Comparison of ENCODE assay signal across 20 cellular contexts in the genomic region with DNA sequence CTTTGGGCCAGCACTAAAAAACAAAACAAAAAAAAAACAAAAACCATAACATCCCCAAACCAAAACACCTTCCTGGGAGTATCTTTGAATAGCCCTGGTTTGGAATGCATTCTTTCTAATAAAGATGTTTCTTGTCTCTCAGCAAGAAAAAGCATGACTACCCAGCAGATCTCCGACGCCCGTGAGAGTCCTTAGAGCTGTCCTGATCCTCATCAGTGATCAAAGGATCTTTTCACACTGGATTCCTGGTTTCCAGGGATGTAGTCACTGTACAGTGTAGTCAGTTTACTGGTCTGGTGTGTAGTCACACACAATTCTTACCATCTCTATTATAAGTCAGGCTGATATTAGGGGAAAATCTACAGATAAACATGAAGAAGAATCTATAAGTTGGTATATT.
DNase-seq lines count a peak whose midpoint lies in the region; ATAC-seq and TF ChIP-seq lines count a peak whose summit lies in the region.
"Had no signal": no experiment of that assay in that cellular context is flagged by ENCODE, and none has a peak within 500 bp of the region (broad histone marks: within the 10 kb centered on the region; RNA-seq: fewer than 3 reads in every experiment).

No MANE protein-coding gene starts in this region.

- H3K4me1 Mint-ChIP-seq in brain: peaks cover 51% of the 10 kb centered on the region
- H3K4me1 Mint-ChIP-seq in nephron: peaks cover 28% of the 10 kb centered on the region
- H3K4me1 Mint-ChIP-seq: CD8-positive, alpha-beta memory T cell had no signal

- H3K27me3 Mint-ChIP-seq in brain (peaks cover 30% of the 10 kb centered on the region), nephron (ENCODE audit: low read depth) (no peaks in the 10 kb centered on the region)
- H3K27me3 Mint-ChIP-seq: CD8-positive, alpha-beta memory T cell had no signal

- H3K27ac ChIP-seq in temporal lobe (ENCODE audit: low read depth, low read length): peak overlapping the region; percentile 97
- H3K27ac ChIP-seq: PC-9, RWPE1 had no signal

- H3K4me3 Mint-ChIP-seq in brain (peak overlapping the region in 3 of 5 experiments; percentile 9 to 55 (median 42)), nephron (no peak overlapping the region)
- H3K4me3 Mint-ChIP-seq: CD8-positive, alpha-beta memory T cell; HFFc6 had no signal

- no peaks in the 10 kb centered on the region for H3K36me3 Mint-ChIP-seq in brain
- H3K36me3 Mint-ChIP-seq in nephron (ENCODE audit: low read depth): no peaks in the 10 kb centered on the region
- H3K36me3 Mint-ChIP-seq: CD8-positive, alpha-beta memory T cell had no signal

- H3K4me3 ChIP-seq in fibroblast of villous mesenchyme (ENCODE audit: low read depth, low read length): no peak overlapping the region
- H3K4me3 ChIP-seq: PC-9 had no signal

- intact Hi-C loops in head of caudate nucleus (cut with DNase I): no loop called here

- TF ChIP-seq CTCF in brain (conservative IDR thresholded peaks at IDR 0.05) (no peak), fibroblast of villous mesenchyme (IDR thresholded peaks at IDR 0.05; ENCODE audit: insufficient read depth, low read depth, low read length) (no peak), nephron (IDR thresholded peaks at IDR 0.05; ENCODE audit: unreplicated experiment in 3 of 3) (no peak)

- no peak for ATAC-seq in GM18907 (IDR thresholded peaks at IDR 0.05; ENCODE audit: unreplicated experiment)
- ATAC-seq: HepG2 had no signal

- H3K9me3 Mint-ChIP-seq in brain (no peaks in the 10 kb centered on the region), nephron (no peaks in the 10 kb centered on the region)
- H3K9me3 Mint-ChIP-seq: HFFc6 had no signal

- H3K27ac Mint-ChIP-seq in brain (peak overlapping the region in 3 of 5 experiments; percentile 54 to 72 (median 72)), nephron (peak overlapping the region; percentile 13 to 48 (median 34))
- H3K27ac Mint-ChIP-seq: CD8-positive, alpha-beta memory T cell had no signal

- DNase-seq in fibroblast of villous mesenchyme (ENCODE audit: low read depth) (peak; percentile 21), NK-92 (lab: John Stamatoyannopoulos, UW; ENCODE audit: unreplicated experiment) (no peak), head of caudate nucleus (no peak)
- DNase-seq: C1 segment of cervical spinal cord; CD8-positive, alpha-beta memory T cell; DMS53; EL; HFFc6; KBM-7; NCI-H1105 treated with DMSO at 0.1 percent for 48 hours; NCI-H1694; NCI-H524; PC-9; SIG-M5 had no signal

Comparison
In these comparisons a context has a peak if more than half of its experiments do, and no peak if none do; other contexts are left out.
1. H3K4me3 Mint-ChIP-seq: peak in brain (3 of 5); none in nephron (0 of 3).